ENCODE assay signal across 1 cellular context in genomic region chr1:204083491-204083890, GRCh38.
TF ChIP-seq lines count a peak whose summit lies in the region.

No MANE protein-coding gene starts in this region.

TF ChIP-seq in H1, 55 proteins besides CTCF, POLR2A, EP300 and RAD21:
- no peak for TF ChIP-seq RFX5 (IDR thresholded peaks at IDR 0.05; ENCODE audit: borderline replicate concordance, low read depth, low read length)
- no peak for TF ChIP-seq NANOG (IDR thresholded peaks at IDR 0.05; ENCODE audit: insufficient read depth, low read depth, low read length, poor library complexity, severe bottlenecking)
- TF ChIP-seq TAF7 (optimal IDR thresholded peaks at IDR 0.05; ENCODE audit: borderline replicate concordance, low read depth, low read length): no peak
- TF ChIP-seq SRF (IDR thresholded peaks at IDR 0.05; ENCODE audit: low read depth, low read length): no peak
- TF ChIP-seq GABPA (IDR thresholded peaks at IDR 0.05; ENCODE audit: borderline replicate concordance, insufficient read depth, low read length): no peak
- TF ChIP-seq, protein P1, sequence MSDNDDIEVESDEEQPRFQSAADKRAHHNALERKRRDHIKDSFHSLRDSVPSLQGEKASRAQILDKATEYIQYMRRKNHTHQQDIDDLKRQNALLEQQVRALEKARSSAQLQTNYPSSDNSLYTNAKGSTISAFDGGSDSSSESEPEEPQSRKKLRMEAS (IDR thresholded peaks at IDR 0.05): no peak
- no peak for TF ChIP-seq SAP30 (IDR thresholded peaks at IDR 0.05; ENCODE audit: insufficient read depth, insufficient replicate concordance, low read length)
- TF ChIP-seq SUZ12 (IDR thresholded peaks at IDR 0.05; ENCODE audit: low read length): no peak
- no peak for TF ChIP-seq BACH1 (IDR thresholded peaks at IDR 0.05; ENCODE audit: low read length)
- TF ChIP-seq ASH2L (IDR thresholded peaks at IDR 0.05; ENCODE audit: low read length): no peak
- no peak for TF ChIP-seq KDM1A (IDR thresholded peaks at IDR 0.05; ENCODE audit: borderline replicate concordance, low read length)
- no peak for TF ChIP-seq NRF1 (IDR thresholded peaks at IDR 0.05; ENCODE audit: low read depth, low read length)
- TF ChIP-seq, protein P2, sequence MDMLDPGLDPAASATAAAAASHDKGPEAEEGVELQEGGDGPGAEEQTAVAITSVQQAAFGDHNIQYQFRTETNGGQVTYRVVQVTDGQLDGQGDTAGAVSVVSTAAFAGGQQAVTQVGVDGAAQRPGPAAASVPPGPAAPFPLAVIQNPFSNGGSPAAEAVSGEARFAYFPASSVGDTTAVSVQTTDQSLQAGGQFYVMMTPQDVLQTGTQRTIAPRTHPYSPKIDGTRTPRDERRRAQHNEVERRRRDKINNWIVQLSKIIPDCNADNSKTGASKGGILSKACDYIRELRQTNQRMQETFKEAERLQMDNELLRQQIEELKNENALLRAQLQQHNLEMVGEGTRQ (IDR thresholded peaks at IDR 0.05; ENCODE audit: low read length): no peak
